In genomic region chr10:17228081-17229015, GRCh38 we compare ENCODE assay signal across 1 cellular context.
TF ChIP-seq lines count a peak whose summit lies in the region.

Gene VIM, plus strand, starts transcription at chr10:17228241. Its CDS starts 1,182 bp downstream, at chr10:17229423.

TF ChIP-seq in GM12878, 131 proteins besides CTCF, POLR2A, EP300 and RAD21 (continues in another document):
- peak; percentile 9 for TF ChIP-seq SKIL (IDR thresholded peaks at IDR 0.05; ENCODE audit: low read depth, poor library complexity, severe bottlenecking)
- TF ChIP-seq BRCA1 (IDR thresholded peaks at IDR 0.05; ENCODE audit: low read depth, low read length): no peak
- no peak for TF ChIP-seq YY1 (IDR thresholded peaks at IDR 0.05; ENCODE audit: low read depth, low read length)
- no peak for TF ChIP-seq BACH1 (IDR thresholded peaks at IDR 0.05; ENCODE audit: borderline replicate concordance)
- no peak for TF ChIP-seq IKZF2 (IDR thresholded peaks at IDR 0.05)
- no peak for TF ChIP-seq FOXK2 (IDR thresholded peaks at IDR 0.05)
- no peak for TF ChIP-seq BCLAF1 (IDR thresholded peaks at IDR 0.05)
- peak; percentile 88; the same call in 1 of the 2 replicates for TF ChIP-seq LARP7 (IDR thresholded peaks at IDR 0.05)
- 0 out of 2 replicates have a peak, but pooled peaks have one; percentile 45 for TF ChIP-seq MXI1 (IDR thresholded peaks at IDR 0.05; ENCODE audit: low read depth, low read length)
- TF ChIP-seq CBX3 (IDR thresholded peaks at IDR 0.05; ENCODE audit: borderline replicate concordance, low read depth): no peak
- 0 out of 2 replicates have a peak, but pooled peaks have one; percentile 32 for TF ChIP-seq MTA3 (IDR thresholded peaks at IDR 0.05; ENCODE audit: borderline replicate concordance, low read length)
- TF ChIP-seq ZSCAN29 (IDR thresholded peaks at IDR 0.05): no peak
- TF ChIP-seq GATAD2B (conservative IDR thresholded peaks at IDR 0.05; ENCODE audit: low read depth): peak; percentile 84
- TF ChIP-seq ELK1 (IDR thresholded peaks at IDR 0.05; ENCODE audit: low read depth, low read length): no peak
- no peak for TF ChIP-seq ZNF24 (IDR thresholded peaks at IDR 0.05)
- no peak for TF ChIP-seq ZBTB33 (IDR thresholded peaks at IDR 0.05)
- TF ChIP-seq ZBTB4 (CRISPR knock-in tag; IDR thresholded peaks at IDR 0.05): no peak
- TF ChIP-seq CBX5 (IDR thresholded peaks at IDR 0.05; ENCODE audit: low read depth): no peak
- TF ChIP-seq NFIC (IDR thresholded peaks at IDR 0.05; ENCODE audit: low read depth, low read length): no peak; the same call in 1 of the 2 replicates
- no peak for TF ChIP-seq HSF1 (IDR thresholded peaks at IDR 0.05; ENCODE audit: low read depth, low read length)
- TF ChIP-seq RBBP5 (conservative IDR thresholded peaks at IDR 0.05): no peak
- TF ChIP-seq KAT2A (conservative IDR thresholded peaks at IDR 0.05; ENCODE audit: control insufficient read depth, low read depth, low read length): no peak
- no peak for TF ChIP-seq NR2C1 (IDR thresholded peaks at IDR 0.05)
- TF ChIP-seq ZNF207 (IDR thresholded peaks at IDR 0.05; ENCODE audit: borderline replicate concordance): no peak
- TF ChIP-seq HDAC6 (IDR thresholded peaks at IDR 0.05; ENCODE audit: unreplicated experiment): no peak
- TF ChIP-seq JUND (IDR thresholded peaks at IDR 0.05; ENCODE audit: low read depth, low read length): no peak
- TF ChIP-seq E4F1 (IDR thresholded peaks at IDR 0.05; ENCODE audit: borderline replicate concordance, partially characterized antibody): no peak
- 0 out of 4 replicates have a peak, but pooled peaks of 1 of the 2 experiments have one; percentile 6 for TF ChIP-seq ETV6 (conservative IDR thresholded peaks at IDR 0.05 in 1 of 2, IDR thresholded peaks at IDR 0.05 in 1 of 2; ENCODE audit: borderline replicate concordance in 1 of 2, low read depth in 1 of 2)
- 0 out of 2 replicates have a peak, but pooled peaks have one; percentile 13 for TF ChIP-seq ATF7 (IDR thresholded peaks at IDR 0.05; ENCODE audit: low read depth)
- TF ChIP-seq TBL1XR1 (IDR thresholded peaks at IDR 0.05; ENCODE audit: low read depth, low read length): peak; percentile 37; the same call in 1 of the 2 replicates
- no peak for TF ChIP-seq TCF7 (IDR thresholded peaks at IDR 0.05; ENCODE audit: borderline replicate concordance)
- TF ChIP-seq NFYA (IDR thresholded peaks at IDR 0.05; ENCODE audit: borderline replicate concordance, low read depth, low read length): no peak
- TF ChIP-seq EED (IDR thresholded peaks at IDR 0.05; ENCODE audit: low read depth): peak; percentile 55; the same call in 1 of the 2 replicates
- no peak for TF ChIP-seq ZBTB11 (CRISPR knock-in tag; IDR thresholded peaks at IDR 0.05)
- no peak for TF ChIP-seq KLF5 (IDR thresholded peaks at IDR 0.05; ENCODE audit: partially characterized antibody)
- no peak for TF ChIP-seq SUZ12 (IDR thresholded peaks at IDR 0.05; ENCODE audit: unreplicated experiment)
- peak; percentile 63; the same call in 1 of the 2 replicates for TF ChIP-seq POLR2AphosphoS2 (IDR thresholded peaks at IDR 0.05; ENCODE audit: low read depth, low read length)
- TF ChIP-seq HCFC1 (IDR thresholded peaks at IDR 0.05; ENCODE audit: low read length): no peak
- no peak for TF ChIP-seq RELA (IDR thresholded peaks at IDR 0.05; ENCODE audit: borderline replicate concordance, partially characterized antibody)
- no peak for TF ChIP-seq TAF1 (IDR thresholded peaks at IDR 0.05; ENCODE audit: borderline replicate concordance, low read depth, low read length)
- TF ChIP-seq PAX5 (IDR thresholded peaks at IDR 0.05; ENCODE audit: borderline replicate concordance, low read depth, low read length): 0 out of 2 replicates have a peak, but pooled peaks have one; percentile 12
- TF ChIP-seq RCOR1 (conservative IDR thresholded peaks at IDR 0.05; ENCODE audit: low read depth, low read length): 0 out of 2 replicates have a peak, but pooled peaks have one; percentile 40
- TF ChIP-seq PML (IDR thresholded peaks at IDR 0.05; ENCODE audit: low read length): 0 out of 2 replicates have a peak, but pooled peaks have one; percentile 10
- no peak for TF ChIP-seq TCF3 (IDR thresholded peaks at IDR 0.05; ENCODE audit: borderline replicate concordance, insufficient read depth, low read depth, low read length)
- TF ChIP-seq FOS (IDR thresholded peaks at IDR 0.05; ENCODE audit: borderline replicate concordance, extremely low read depth, insufficient read length): no peak
